18 cellular contexts compared by ENCODE assay signal in the genomic region with DNA sequence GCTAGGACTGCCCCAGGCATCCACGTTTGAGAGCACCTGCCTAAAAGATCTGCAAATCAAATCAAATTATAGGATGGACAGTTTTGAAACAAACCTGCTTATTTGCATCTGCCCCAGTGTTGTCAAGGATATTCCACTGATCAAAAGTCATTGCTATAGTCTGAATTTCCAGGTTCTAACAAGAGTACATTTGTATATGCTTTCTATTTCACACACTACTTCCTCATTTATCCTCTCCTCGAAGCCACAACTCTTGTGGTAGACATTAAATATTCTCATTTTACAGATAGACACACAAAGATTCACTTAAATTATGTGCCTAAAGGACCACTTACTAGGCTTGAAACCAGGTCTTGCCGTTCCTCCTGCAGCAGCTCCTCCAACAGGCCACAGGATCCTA. TPM values are rescaled to one million over a fixed set of nuclear protein-coding genes. Genes with fewer than 3 reads are reported as not detected.
DNase-seq lines count a peak whose midpoint lies in the region; ATAC-seq and TF ChIP-seq lines count a peak whose summit lies in the region.
"Had no signal": no experiment of that assay in that cellular context is flagged by ENCODE, and none has a peak within 500 bp of the region (broad histone marks: within the 10 kb centered on the region; RNA-seq: fewer than 3 reads in every experiment).

No MANE protein-coding gene starts in this region.

- ATAC-seq in GM21390 (IDR thresholded peaks at IDR 0.05; ENCODE audit: unreplicated experiment) = peak; percentile 38
- peak; percentile 56 for ATAC-seq in activated B cell treated with CpG ODN at 0.5 μM for 24 hours (ENCODE audit: low read depth)
- ATAC-seq in HG03521 (IDR thresholded peaks at IDR 0.05; ENCODE audit: unreplicated experiment) = no peak
- ATAC-seq: heart right ventricle, left cardiac atrium, right cardiac atrium, Right ventricle myocardium inferior had no signal

- CTCF ChIA-PET in activated B cell treated with CpG ODN at 0.5 μM for 24 hours (lab: Charles Lee) = no interaction called here

- no peak overlapping the region for H3K4me3 Mint-ChIP-seq in activated B cell treated with CpG ODN at 0.5 μM for 24 hours
- H3K4me3 Mint-ChIP-seq: type B pancreatic cell had no signal

- H3K36me3 Mint-ChIP-seq in activated B cell treated with CpG ODN at 0.5 μM for 24 hours (ENCODE audit: low read depth) = no peaks in the 10 kb centered on the region
- H3K36me3 Mint-ChIP-seq: type B pancreatic cell had no signal

- DNase-seq in MV-4-11 (lab: John Stamatoyannopoulos, UW) (peak; percentile 81), activated B cell treated with CpG ODN at 0.5 μM for 24 hours (no peak), SHP77 treated with DMSO at 0.1 percent for 48 hours (lab: John Stamatoyannopoulos, UW) (no peak), pons (ENCODE audit: low spot score) (no peak)
- DNase-seq in activated CD4-positive, alpha-beta T cell treated with anti-CD3 and anti-CD28 coated beads for 48 hours = no peak
- DNase-seq: central memory CD4-positive, alpha-beta T cell; DMS53; heart right ventricle; left cardiac atrium; NCI-H146; NCI-H524; right cardiac atrium; WERI-Rb-1 had no signal

- TF ChIP-seq CTCF in C4-2B (conservative IDR thresholded peaks at IDR 0.05) = no peak
- TF ChIP-seq CTCF in activated B cell treated with CpG ODN at 0.5 μM for 24 hours (IDR thresholded peaks at IDR 0.05) = no peak

- intact Hi-C loops in activated B cell treated with CpG ODN at 0.5 μM for 24 hours (cut with micrococcal nuclease) = loop anchor here (1.0 kb wide), 1 partner anchor 8 kb away; no protein-coding TSS in a partner anchor

- H3K4me1 Mint-ChIP-seq in activated B cell treated with CpG ODN at 0.5 μM for 24 hours = peaks cover 48% of the 10 kb centered on the region

- no peaks in the 10 kb centered on the region for H3K9me3 Mint-ChIP-seq in activated B cell treated with CpG ODN at 0.5 μM for 24 hours
- H3K9me3 Mint-ChIP-seq: type B pancreatic cell had no signal

- H3K27ac Mint-ChIP-seq in activated B cell treated with CpG ODN at 0.5 μM for 24 hours = no peak overlapping the region
- H3K27ac Mint-ChIP-seq: type B pancreatic cell had no signal

- POLR2A ChIA-PET in activated B cell treated with CpG ODN at 0.5 μM for 24 hours (lab: Charles Lee) = no interaction called here

- H3K27ac ChIP-seq in C4-2B = peak overlapping the region; percentile 64
- H3K27ac ChIP-seq: heart right ventricle, WERI-Rb-1 had no signal

- H3K27me3 Mint-ChIP-seq in activated B cell treated with CpG ODN at 0.5 μM for 24 hours = no peaks in the 10 kb centered on the region

RNA-seq across cellular contexts. Expression of a gene that starts 11.9 kb away (rescaled TPM):
- 52.6 and 60.1 TPM in 2 replicates for total RNA-seq in activated B cell treated with CpG ODN at 0.5 μM for 24 hours

RNA-seq across cellular contexts. Expression of a gene that starts 46.2 kb away (rescaled TPM):
- 70.1 and 77.4 TPM in 2 replicates for total RNA-seq in activated B cell treated with CpG ODN at 0.5 μM for 24 hours
